In the genomic region with DNA sequence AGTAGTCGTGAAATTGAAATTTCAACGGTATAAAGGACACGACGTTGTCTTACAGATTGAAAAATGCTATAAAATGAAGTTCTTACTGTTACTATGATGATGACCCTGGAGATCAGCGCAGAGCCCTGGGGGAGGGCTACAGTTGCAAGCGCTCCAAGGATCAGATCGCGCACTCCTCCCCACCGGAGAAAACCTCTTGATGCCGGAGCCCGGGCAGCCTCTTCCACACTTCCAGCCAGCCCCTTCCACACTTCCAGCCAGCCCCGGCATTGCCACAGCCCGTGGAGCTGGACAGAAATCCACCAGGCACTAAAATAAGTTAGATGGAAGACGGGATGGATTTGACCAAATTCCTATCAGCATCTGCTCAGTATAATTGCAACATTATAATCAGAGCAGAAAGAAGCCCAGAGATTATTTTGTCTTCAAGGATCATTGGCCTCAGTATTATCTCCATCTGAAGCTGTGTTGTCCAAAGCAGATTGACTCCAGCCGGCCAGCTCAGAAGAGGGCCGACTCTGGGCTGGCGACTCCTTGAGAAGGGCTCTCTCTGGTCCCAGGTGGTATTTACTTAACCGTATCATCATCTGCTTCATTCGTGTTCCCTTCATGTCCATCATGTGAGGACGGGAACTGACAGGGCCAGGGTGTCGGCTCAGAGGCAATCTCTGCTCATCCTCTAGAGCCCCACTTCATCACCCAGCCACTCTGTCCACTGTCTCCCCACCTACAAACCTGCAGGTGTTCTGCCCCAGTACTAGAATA, we compare ENCODE assay signal across 8 cellular contexts. TPM values are rescaled to one million over a fixed set of nuclear protein-coding genes. Genes with fewer than 3 reads are reported as not detected.
DNase-seq lines count a peak whose midpoint lies in the region; ATAC-seq lines count a peak whose summit lies in the region.

No MANE protein-coding gene starts in this region.

- H3K4me1 ChIP-seq in adipocyte (ENCODE audit: control insufficient read depth, insufficient read depth, low read length) (peaks cover 17% of the 10 kb centered on the region), thymus (ENCODE audit: control insufficient read depth, insufficient read depth, low read length) (peaks cover 9% of the 10 kb centered on the region)

- H3K27ac ChIP-seq in layer of hippocampus (ENCODE audit: low read depth, low read length) (peak overlapping the region; percentile 76), thymus (ENCODE audit: low read depth) (no peak overlapping the region)

- DNase-seq in activated effector memory CD4-positive, alpha-beta T cell treated with anti-CD3 and anti-CD28 coated beads, Interleukin-2, amount 50 U/mL, for 16 hours: peak; percentile 55
- no peak for DNase-seq in activated effector memory CD4-positive, alpha-beta T cell treated with Interleukin-2 at 50 U/mL for 16 hours
- DNase-seq in adipocyte (ENCODE audit: low read depth): no peak
- DNase-seq in NCI-H345 (lab: John Stamatoyannopoulos, UW): no peak
- no peak for DNase-seq in RKO (ENCODE audit: low spot score)

- H3K4me3 ChIP-seq in adipocyte (ENCODE audit: low read length) (peak overlapping the region; percentile 85), thymus (ENCODE audit: low read length) (peak overlapping the region; percentile 58)

- H3K9me3 ChIP-seq in adipocyte (ENCODE audit: control insufficient read depth, low read length): no peaks in the 10 kb centered on the region
- H3K9me3 ChIP-seq in thymus (ENCODE audit: control insufficient read depth): no peaks in the 10 kb centered on the region

- ATAC-seq in HG03097 (IDR thresholded peaks at IDR 0.05; ENCODE audit: low FRiP score, unreplicated experiment): no peak

- H3K36me3 ChIP-seq in adipocyte (ENCODE audit: control insufficient read depth, insufficient read depth, low read length, severe bottlenecking): no peaks in the 10 kb centered on the region
- no peaks in the 10 kb centered on the region for H3K36me3 ChIP-seq in thymus (ENCODE audit: control insufficient read depth, insufficient read depth)

- peak overlapping the region; percentile 65 for H3K9ac ChIP-seq in adipocyte (ENCODE audit: low read length)

- WGBS in thymus: 62% methylated on average over 21 of the region's 21 CpGs

- H3K27me3 ChIP-seq in adipocyte (replicated peaks; ENCODE audit: control insufficient read depth, insufficient read depth, low read length) (no peaks in the 10 kb centered on the region), layer of hippocampus (ENCODE audit: control insufficient read depth, insufficient read depth, low read length) (no peaks in the 10 kb centered on the region), thymus (ENCODE audit: control insufficient read depth, insufficient read depth) (peaks cover 15% of the 10 kb centered on the region)

RNA-seq across cellular contexts. Expression of a gene that starts 0.8 kb away (rescaled TPM):
- 4.0 TPM for polyA plus RNA-seq in thymus

RNA-seq across cellular contexts. Expression of a gene that starts 52.7 kb away (rescaled TPM):
- 16.0 TPM for polyA plus RNA-seq in thymus
